ENCODE assay signal across 1 cellular context in the genomic region with DNA sequence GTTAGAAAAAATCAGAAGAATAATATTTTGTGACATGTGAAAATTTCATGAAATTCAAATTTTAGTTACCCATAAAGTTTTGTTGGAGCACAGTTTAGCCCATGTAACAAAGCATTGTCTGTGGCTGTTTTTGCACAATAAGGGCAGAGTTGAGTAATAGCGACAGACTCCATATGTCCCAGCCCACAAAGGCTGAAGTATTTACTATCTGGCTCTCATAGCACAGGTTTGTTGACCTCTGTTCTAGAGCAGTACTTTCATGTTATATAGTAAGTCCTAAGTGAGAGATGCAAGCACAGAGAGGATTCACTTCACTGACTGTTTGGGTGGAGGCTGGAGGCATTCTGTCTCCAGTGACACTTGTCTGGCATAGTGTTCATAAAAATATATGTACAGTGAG.
A peak's percentile ranks its signal among the peaks of the same experiment; 100 is the strongest.
TF ChIP-seq lines count a peak whose summit lies in the region.

No MANE protein-coding gene starts in this region.

TF ChIP-seq in HepG2, 621 proteins besides CTCF, POLR2A, EP300 and RAD21 (continued from another document):
- TF ChIP-seq MAX (IDR thresholded peaks at IDR 0.05) (peak; percentile 49; the same call in 1 of the 2 replicates), CHD2 (IDR thresholded peaks at IDR 0.05; ENCODE audit: low read depth, low read length) (no peak), ZFAT (CRISPR knock-in tag; conservative IDR thresholded peaks at IDR 0.05) (no peak), ZNF644 (CRISPR knock-in tag; IDR thresholded peaks at IDR 0.05; ENCODE audit: low read depth) (peak; percentile 88), SOX5 (CRISPR knock-in tag; IDR thresholded peaks at IDR 0.05; ENCODE audit: borderline replicate concordance) (peak; percentile 98), NFE2L2 (IDR thresholded peaks at IDR 0.05; ENCODE audit: low read length) (no peak), ETS1 (CRISPR knock-in tag; IDR thresholded peaks at IDR 0.05) (no peak), SMC3 (IDR thresholded peaks at IDR 0.05; ENCODE audit: low read length) (peak; percentile 38; the same call in 1 of the 2 replicates), XRCC5 (optimal IDR thresholded peaks at IDR 0.05; ENCODE audit: low read length) (peak; percentile 49), ERF (CRISPR knock-in tag; IDR thresholded peaks at IDR 0.05) (peak; percentile 64; the same call in 1 of the 2 replicates), KMT2A (CRISPR knock-in tag; IDR thresholded peaks at IDR 0.05) (peak; percentile 80), TSC22D2 (CRISPR knock-in tag; IDR thresholded peaks at IDR 0.05; ENCODE audit: borderline replicate concordance) (0 out of 2 replicates have a peak, but pooled peaks have one; percentile 35), ASH2L (IDR thresholded peaks at IDR 0.05; ENCODE audit: insufficient read length, low read depth, low read length) (peak; percentile 81), CCAR2 (optimal IDR thresholded peaks at IDR 0.05; ENCODE audit: low read depth, low read length) (no peak), SAP130 (CRISPR knock-in tag; IDR thresholded peaks at IDR 0.05; ENCODE audit: low read depth) (peak; percentile 91), STAG1 (CRISPR knock-in tag; IDR thresholded peaks at IDR 0.05) (no peak), MAZ (IDR thresholded peaks at IDR 0.05; ENCODE audit: borderline replicate concordance, low read depth, low read length) (0 out of 2 replicates have a peak, but pooled peaks have one; percentile 22), MAZ (CRISPR knock-in tag; IDR thresholded peaks at IDR 0.05; ENCODE audit: low read depth) (no peak), NR2F6 (IDR thresholded peaks at IDR 0.05) (peak; percentile 86), NR2F6 (CRISPR knock-in tag; IDR thresholded peaks at IDR 0.05) (peak; percentile 87), NFIC (IDR thresholded peaks at IDR 0.05; ENCODE audit: low read length) (peak; percentile 75; the same call in 1 of the 2 replicates), TEAD3 (CRISPR knock-in tag; optimal IDR thresholded peaks at IDR 0.05; ENCODE audit: borderline replicate concordance) (peak; percentile 60), ZNF3 (CRISPR knock-in tag; IDR thresholded peaks at IDR 0.05) (peak; percentile 87; the same call in 1 of the 2 replicates), KDM5A (IDR thresholded peaks at IDR 0.05; ENCODE audit: borderline replicate concordance, low read length) (peak; percentile 32; the same call in 1 of the 2 replicates), NCOA2 (CRISPR knock-in tag; IDR thresholded peaks at IDR 0.05) (peak; percentile 90), ARID5B (CRISPR knock-in tag; IDR thresholded peaks at IDR 0.05) (peak; percentile 97)
- TF ChIP-seq, protein P1, sequence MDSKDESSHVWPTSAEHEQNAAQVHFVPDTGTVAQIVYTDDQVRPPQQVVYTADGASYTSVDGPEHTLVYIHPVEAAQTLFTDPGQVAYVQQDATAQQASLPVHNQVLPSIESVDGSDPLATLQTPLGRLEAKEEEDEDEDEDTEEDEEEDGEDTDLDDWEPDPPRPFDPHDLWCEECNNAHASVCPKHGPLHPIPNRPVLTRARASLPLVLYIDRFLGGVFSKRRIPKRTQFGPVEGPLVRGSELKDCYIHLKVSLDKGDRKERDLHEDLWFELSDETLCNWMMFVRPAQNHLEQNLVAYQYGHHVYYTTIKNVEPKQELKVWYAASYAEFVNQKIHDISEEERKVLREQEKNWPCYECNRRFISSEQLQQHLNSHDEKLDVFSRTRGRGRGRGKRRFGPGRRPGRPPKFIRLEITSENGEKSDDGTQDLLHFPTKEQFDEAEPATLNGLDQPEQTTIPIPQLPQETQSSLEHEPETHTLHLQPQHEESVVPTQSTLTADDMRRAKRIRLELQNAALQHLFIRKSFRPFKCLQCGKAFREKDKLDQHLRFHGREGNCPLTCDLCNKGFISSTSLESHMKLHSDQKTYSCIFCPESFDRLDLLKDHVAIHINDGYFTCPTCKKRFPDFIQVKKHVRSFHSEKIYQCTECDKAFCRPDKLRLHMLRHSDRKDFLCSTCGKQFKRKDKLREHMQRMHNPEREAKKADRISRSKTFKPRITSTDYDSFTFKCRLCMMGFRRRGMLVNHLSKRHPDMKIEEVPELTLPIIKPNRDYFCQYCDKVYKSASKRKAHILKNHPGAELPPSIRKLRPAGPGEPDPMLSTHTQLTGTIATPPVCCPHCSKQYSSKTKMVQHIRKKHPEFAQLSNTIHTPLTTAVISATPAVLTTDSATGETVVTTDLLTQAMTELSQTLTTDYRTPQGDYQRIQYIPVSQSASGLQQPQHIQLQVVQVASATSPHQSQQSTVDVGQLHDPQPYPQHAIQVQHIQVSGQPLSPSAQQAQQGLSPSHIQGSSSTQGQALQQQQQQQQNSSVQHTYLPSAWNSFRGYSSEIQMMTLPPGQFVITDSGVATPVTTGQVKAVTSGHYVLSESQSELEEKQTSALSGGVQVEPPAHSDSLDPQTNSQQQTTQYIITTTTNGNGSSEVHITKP (CRISPR knock-in tag; IDR thresholded peaks at IDR 0.05; ENCODE audit: low read depth), result peak; percentile 74
- TF ChIP-seq, protein P2, sequence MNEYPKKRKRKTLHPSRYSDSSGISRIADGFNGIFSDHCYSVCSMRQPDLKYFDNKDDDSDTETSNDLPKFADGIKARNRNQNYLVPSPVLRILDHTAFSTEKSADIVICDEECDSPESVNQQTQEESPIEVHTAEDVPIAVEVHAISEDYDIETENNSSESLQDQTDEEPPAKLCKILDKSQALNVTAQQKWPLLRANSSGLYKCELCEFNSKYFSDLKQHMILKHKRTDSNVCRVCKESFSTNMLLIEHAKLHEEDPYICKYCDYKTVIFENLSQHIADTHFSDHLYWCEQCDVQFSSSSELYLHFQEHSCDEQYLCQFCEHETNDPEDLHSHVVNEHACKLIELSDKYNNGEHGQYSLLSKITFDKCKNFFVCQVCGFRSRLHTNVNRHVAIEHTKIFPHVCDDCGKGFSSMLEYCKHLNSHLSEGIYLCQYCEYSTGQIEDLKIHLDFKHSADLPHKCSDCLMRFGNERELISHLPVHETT (CRISPR knock-in tag; conservative IDR thresholded peaks at IDR 0.05), result no peak
